ENCODE assay signal across 18 cellular contexts in genomic region chr19:47749326-47749725, GRCh38. TPM values are rescaled to one million over a fixed set of nuclear protein-coding genes. Genes with fewer than 3 reads are reported as not detected.
A peak's percentile ranks its signal among the peaks of the same experiment; 100 is the strongest.
DNase-seq lines count a peak whose midpoint lies in the region; ATAC-seq, FAIRE-seq and TF ChIP-seq lines count a peak whose summit lies in the region.
"Had no signal": no experiment of that assay in that cellular context is flagged by ENCODE, and none has a peak within 500 bp of the region (broad histone marks: within the 10 kb centered on the region; RNA-seq: fewer than 3 reads in every experiment).

No MANE protein-coding gene starts in this region.

- intact Hi-C loops in HepG2 (cut with micrococcal nuclease; ENCODE audit: unreplicated experiment) (no loop called here), right lobe of liver (cut with DNase I) (no loop called here), OCI-LY7 (cut with micrococcal nuclease; ENCODE audit: unreplicated experiment) (no loop called here), left colon (cut with DNase I, micrococcal nuclease) (no loop called here)

- H2BK12ac ChIP-seq in H1 (ENCODE audit: low read depth, low read length), result no peak overlapping the region

- H3K23me2 ChIP-seq in H1 (ENCODE audit: low read depth, low read length), result peaks cover 2% of the 10 kb centered on the region; the same call in 1 of the 2 replicates

- H3K36me3 ChIP-seq in HepG2 (replicated peaks in 1 of 2; ENCODE audit: control insufficient read depth in 1 of 2, insufficient read depth in 2 of 2, low read length in 2 of 2), result peaks cover 32 to 64% of the 10 kb centered on the region in 2 experiments
- H3K36me3 ChIP-seq in right lobe of liver, result peaks cover 0 to 55% (median 39%) of the 10 kb centered on the region in 4 donors
- H3K36me3 ChIP-seq in OCI-LY7 (ENCODE audit: insufficient read depth, low read length), result peaks cover 76% of the 10 kb centered on the region
- peaks cover 39 to 69% (median 63%) of the 10 kb centered on the region in 4 experiments for H3K36me3 ChIP-seq in H1 (ENCODE audit: control insufficient read depth in 2 of 4, insufficient read depth in 4 of 4, low read length in 3 of 4)
- H3K36me3 ChIP-seq: uterus had no signal

- H3K79me2 ChIP-seq in HepG2 (ENCODE audit: insufficient read depth, low read length) (peaks cover 25% of the 10 kb centered on the region), OCI-LY7 (ENCODE audit: insufficient read depth, low read depth, low read length) (peaks cover 35% of the 10 kb centered on the region), H1 (ENCODE audit: control insufficient read depth in 1 of 2, insufficient read depth in 2 of 2, low read length in 2 of 2) (peaks cover 3 to 37% of the 10 kb centered on the region in 2 experiments; a peak in 3 of 4 replicates)

- H3K4me1 ChIP-seq in HepG2 (ENCODE audit: insufficient read depth, low read length) (peaks cover 43% of the 10 kb centered on the region), right lobe of liver (peaks cover 0 to 19% (median 7%) of the 10 kb centered on the region in 4 donors), OCI-LY7 (ENCODE audit: insufficient read depth, low read length, poor library complexity, severe bottlenecking) (peaks cover 42% of the 10 kb centered on the region), H1 (replicated peaks in 1 of 4; ENCODE audit: control insufficient read depth in 3 of 4, insufficient read depth in 4 of 4, low read length in 3 of 4) (peaks cover 0 to 6% (median 0%) of the 10 kb centered on the region in 4 experiments; a peak in 3 of 7 replicates)

- H3K4me2 ChIP-seq in HepG2 (ENCODE audit: low read depth, low read length) (0 out of 2 replicates have a peak overlapping the region, but pooled peaks have one; percentile 8), OCI-LY7 (ENCODE audit: low read length) (peak overlapping the region; percentile 66), H1 (ENCODE audit: insufficient read depth in 1 of 2, low read depth in 2 of 2, low read length in 2 of 2) (no peak overlapping the region)

- no peak for DNase-seq in HepG2 (ENCODE audit: low spot score)
- no peak for DNase-seq in right lobe of liver
- peak; percentile 81 for DNase-seq in OCI-LY7 (ENCODE audit: low spot score)
- no peak for DNase-seq in H1 (ENCODE audit: low read depth in 1 of 2, low spot score in 2 of 2)
- no peak for DNase-seq in activated CD8-positive, alpha-beta memory T cell treated with anti-CD3 and anti-CD28 coated beads for 24 hours
- DNase-seq in left colon, result no peak
- DNase-seq: NCI-H1694 treated with DMSO at 0.1 percent for 48 hours, NCI-H510A treated with DMSO at 0.1 percent for 48 hours, pancreas, PC-3, uterus had no signal

- H2AFZ ChIP-seq in HepG2 (ENCODE audit: low read length) (no peak overlapping the region), OCI-LY7 (ENCODE audit: low read length) (no peak overlapping the region), H1 (ENCODE audit: low read length) (no peak overlapping the region)

- in situ Hi-C loops in HepG2 (cut with HindIII; ENCODE audit: extremely low pct_ligation_motif_present, low pct_unique_long_range_greater_than_20kb), result no loop called here

- TF ChIP-seq RAD21 in HepG2 (CRISPR knock-in tag; IDR thresholded peaks at IDR 0.05) (no peak), H1 (IDR thresholded peaks at IDR 0.05 in 1 of 2, conservative IDR thresholded peaks at IDR 0.05 in 1 of 2; ENCODE audit: low read depth in 2 of 2, low read length in 2 of 2) (no peak)

- H3K4me3 ChIP-seq in HepG2 (replicated peaks in 1 of 3; ENCODE audit: insufficient read depth in 1 of 3, low read depth in 2 of 3, low read length in 3 of 3) (no peak overlapping the region), right lobe of liver (no peak overlapping the region), OCI-LY7 (ENCODE audit: low read depth, low read length, poor library complexity, severe bottlenecking) (peak overlapping the region; percentile 48), H1 (ENCODE audit: extremely low read depth in 1 of 4, insufficient read depth in 2 of 4, low read depth in 3 of 4, low read length in 4 of 4) (no peak overlapping the region)
- H3K4me3 ChIP-seq: pancreas, SK-N-MC, uterus had no signal

- FAIRE-seq in HepG2 (lab: Jason Lieb, UNC) (no peak), H1 (lab: Jason Lieb, UNC) (no peak)
- FAIRE-seq: pancreas, TTC549 had no signal

- no peaks in the 10 kb centered on the region for H3K27me3 ChIP-seq in HepG2 (ENCODE audit: control insufficient read depth in 1 of 2, insufficient read depth in 2 of 2, low read length in 2 of 2)
- H3K27me3 ChIP-seq in right lobe of liver, result no peaks in the 10 kb centered on the region
- H3K27me3 ChIP-seq in H1 (replicated peaks in 1 of 4; ENCODE audit: control insufficient read depth in 3 of 4, extremely low read depth in 1 of 4, insufficient read depth in 3 of 4, low read length in 3 of 4), result no peaks in the 10 kb centered on the region
- H3K27me3 ChIP-seq: pancreas, uterus had no signal

- TF ChIP-seq EP300 in HepG2 (IDR thresholded peaks at IDR 0.05; ENCODE audit: low read depth in 2 of 2, low read length in 2 of 2), result no peak
- TF ChIP-seq EP300 in HepG2 (CRISPR knock-in tag; IDR thresholded peaks at IDR 0.05; ENCODE audit: borderline replicate concordance), result no peak
- TF ChIP-seq EP300 in H1 (IDR thresholded peaks at IDR 0.05; ENCODE audit: borderline replicate concordance in 1 of 2, low read depth in 2 of 2, low read length in 2 of 2), result no peak

- no peak overlapping the region for H4K8ac ChIP-seq in H1 (ENCODE audit: extremely low read depth, insufficient read depth, low read length)

- no peak overlapping the region for H2BK20ac ChIP-seq in H1 (ENCODE audit: low read length)

- H4K5ac ChIP-seq in H1 (ENCODE audit: insufficient read length, low read depth, low read length), result no peak overlapping the region

- TF ChIP-seq CTCF in HepG2 (CRISPR knock-in tag; IDR thresholded peaks at IDR 0.05) (no peak), right lobe of liver (IDR thresholded peaks at IDR 0.05) (no peak), OCI-LY7 (conservative IDR thresholded peaks at IDR 0.05; ENCODE audit: low read length) (no peak), H1 (IDR thresholded peaks at IDR 0.05; ENCODE audit: control extremely low read depth in 1 of 3, insufficient read depth in 1 of 3, low read depth in 1 of 3, low read length in 3 of 3) (no peak)

- no peak overlapping the region for H3K4ac ChIP-seq in H1 (replicated peaks; ENCODE audit: insufficient read length, low read depth, low read length)

- no peak overlapping the region for H3K56ac ChIP-seq in H1 (replicated peaks; ENCODE audit: insufficient read length, low read depth, low read length)

- H2AK5ac ChIP-seq in H1 (ENCODE audit: low read depth, low read length), result no peak overlapping the region

- no peak for ATAC-seq in HepG2
- ATAC-seq in right lobe of liver, result no peak
- no peak for ATAC-seq in HG02970 (IDR thresholded peaks at IDR 0.05; ENCODE audit: low FRiP score, unreplicated experiment)
- no peak for ATAC-seq in HG03565 (IDR thresholded peaks at IDR 0.05; ENCODE audit: unreplicated experiment)
- no peak for ATAC-seq in left colon
- ATAC-seq: pancreas, PC-3 had no signal

- no peak overlapping the region for H3K14ac ChIP-seq in H1 (ENCODE audit: insufficient read length)

- CTCF ChIA-PET in HepG2 (lab: Yijun Ruan, JAX; ENCODE audit: low intra/inter-chr PET ratio, low total read pairs), result no interaction called here
- CTCF ChIA-PET in OCI-LY7 (lab: Charles Lee; ENCODE audit: unreplicated experiment), result no interaction called here
- CTCF ChIA-PET in H1 (lab: Charles Lee; ENCODE audit: partially characterized antibody), result interaction anchor here (0.7 to 3.5 kb wide), 2 partner anchors 16 to 37 kb away, joined by 3 to 13 read pairs; no protein-coding TSS in a partner anchor

- H2BK5ac ChIP-seq in H1 (ENCODE audit: low read depth, low read length), result no peak overlapping the region

- no peak overlapping the region for H4K91ac ChIP-seq in H1 (replicated peaks; ENCODE audit: insufficient read length, low read length)

- BruUV-seq in HepG2 (replicated peaks; lab: Mats Ljungman, UMichigan), result TSS peak; percentile 14
- BruUV-seq in OCI-LY7 (replicated peaks; lab: Mats Ljungman, UMichigan), result no TSS peak

- H3K79me1 ChIP-seq in H1 (ENCODE audit: low read depth, low read length), result peaks cover 10% of the 10 kb centered on the region; the same call in 1 of the 2 replicates

- no peak overlapping the region for H3K23ac ChIP-seq in H1 (ENCODE audit: insufficient read length)

- H3K27ac ChIP-seq in HepG2 (ENCODE audit: extremely low read length, insufficient read depth, low read length) (no peak overlapping the region), right lobe of liver (no peak overlapping the region), OCI-LY7 (ENCODE audit: low read depth, low read length, poor library complexity, severe bottlenecking) (peak overlapping the region; percentile 85), H1 (ENCODE audit: low read depth, low read length) (no peak overlapping the region)
- H3K27ac ChIP-seq: pancreas, SK-N-MC, uterus had no signal

- POLR2A ChIA-PET in HepG2 (lab: Yijun Ruan, JAX), result no interaction called here
- POLR2A ChIA-PET in OCI-LY7 (lab: Charles Lee), result interaction anchor here (0.5 kb wide), 1 partner anchor 464 kb away, joined by 3 read pairs; no protein-coding TSS in a partner anchor
- POLR2A ChIA-PET in H1 (lab: Charles Lee; ENCODE audit: partially characterized antibody), result interaction anchor here (0.8 to 11.1 kb wide), 6 partner anchors 8 to 40 kb away, joined by 3 to 204 read pairs (median 4); partner anchors contain the start of gene SELENOW

- peaks cover 9% of the 10 kb centered on the region; the same call in 1 of the 2 replicates for H4K20me1 ChIP-seq in HepG2 (ENCODE audit: insufficient read depth, low read length)
- no peaks in the 10 kb centered on the region for H4K20me1 ChIP-seq in OCI-LY7 (ENCODE audit: insufficient read depth, low read length)
- H4K20me1 ChIP-seq in H1 (replicated peaks in 1 of 2; ENCODE audit: control insufficient read depth in 1 of 2, insufficient read depth in 2 of 2, low read length in 2 of 2), result peaks cover 8 to 12% of the 10 kb centered on the region in 2 experiments

- no peak overlapping the region for H2BK120ac ChIP-seq in H1 (replicated peaks; ENCODE audit: low read depth, low read length)

- TF ChIP-seq POLR2A in HepG2 (IDR thresholded peaks at IDR 0.05; ENCODE audit: insufficient read depth in 1 of 2, low read depth in 2 of 2, low read length in 2 of 2) (no peak), right lobe of liver (IDR thresholded peaks at IDR 0.05) (no peak), H1 (IDR thresholded peaks at IDR 0.05; ENCODE audit: control extremely low read depth in 1 of 2, low read depth in 2 of 2, low read length in 2 of 2) (0 out of 3 replicates have a peak, but pooled peaks of 1 of the 2 experiments have one; percentile 20)

- WGBS in HepG2 (ENCODE audit: low lambda C conversion rate), result 96% methylated on average over 3 of the region's 3 CpGs
- WGBS in right lobe of liver (ENCODE audit: insufficient coverage, low coverage, low lambda C conversion rate, missing lambda C conversion rate), result 80% methylated on average over 2 of the region's 3 CpGs
- WGBS in H1 (ENCODE audit: extremely low coverage in 1 of 2, insufficient coverage in 1 of 2, insufficient read length in 1 of 2, insufficient replicate concordance in 2 of 2, low coverage in 1 of 2, low lambda C conversion rate in 2 of 2, missing lambda C conversion rate in 1 of 2), 2 experiments, result 96% methylated on average over 3 of the region's 3 CpGs; no CpG with 5 or more reads in 1 of the 2 experiments

- no peak overlapping the region for H3K18ac ChIP-seq in H1 (ENCODE audit: extremely low read depth, low read length)

- H3K9me3 ChIP-seq in HepG2 (ENCODE audit: low read length) (no peaks in the 10 kb centered on the region), right lobe of liver (no peaks in the 10 kb centered on the region), OCI-LY7 (ENCODE audit: low read length) (no peaks in the 10 kb centered on the region), H1 (ENCODE audit: insufficient read depth in 2 of 2, low read depth in 1 of 2, low read length in 1 of 2) (no peaks in the 10 kb centered on the region)
- H3K9me3 ChIP-seq: pancreas, uterus had no signal

- H2BK15ac ChIP-seq in H1 (ENCODE audit: low read length), result no peak overlapping the region

- H3K9me2 ChIP-seq in OCI-LY7 (ENCODE audit: insufficient read depth, low read length), result no peaks in the 10 kb centered on the region

- H3K9ac ChIP-seq in HepG2 (ENCODE audit: insufficient read depth, low read depth, low read length) (no peak overlapping the region), H1 (replicated peaks in 1 of 4; ENCODE audit: extremely low read depth in 1 of 4, low read depth in 3 of 4, low read length in 3 of 4) (no peak overlapping the region; a peak in 3 of 7 replicates)

RNA-seq across cellular contexts. Expression of gene NOP53, which starts 4.0 kb away (rescaled TPM):
- total RNA-seq in HepG2 (2016; rRNA removed; fragmentation: Illumina TruSeq; extraction: Trizol) (44.2 and 53.9 TPM in 2 replicates), right lobe of liver (100 to 1,000 TPM in 1 of 6 experiments, 10 to 100 TPM in 5; 73.6 to 105 (median 79.4) TPM), OCI-LY7 (2022) (212 and 302 TPM in 2 replicates), left colon (100 to 1,000 TPM; 260 to 285 TPM)
- total RNA-seq in HepG2 (2016; cell fraction: cytosol; rRNA removed; fragmentation: Illumina TruSeq; extraction: Trizol; ENCODE audit: low read depth), result 107 and 126 TPM in 2 replicates
- 45.6 and 56.7 TPM in 2 replicates for total RNA-seq in HepG2 (2016; cell fraction: insoluble cytoplasmic fraction; rRNA removed; fragmentation: Illumina TruSeq; extraction: Trizol)
- 135 and 149 TPM in 2 replicates for total RNA-seq in HepG2 (2016; cell fraction: membrane; rRNA removed; fragmentation: Illumina TruSeq; extraction: Trizol)
- 47.1 and 55.4 TPM in 2 replicates for total RNA-seq in HepG2 (2016; cell fraction: nucleus; rRNA removed; fragmentation: Illumina TruSeq; extraction: Trizol)
- polyA plus RNA-seq in HepG2 (2011; rRNA removed) (137 and 141 TPM in 2 replicates), H1 (2011; rRNA removed) (107 and 220 TPM in 2 replicates)
- polyA plus RNA-seq in HepG2 (2011; cell fraction: cytosol; rRNA removed), result 112 and 146 TPM in 2 replicates
- 144 and 157 TPM in 2 replicates for polyA plus RNA-seq in HepG2 (2011; cell fraction: nucleus; rRNA removed)
- polyA plus RNA-seq in HepG2 (2012), result 184 and 186 TPM in 2 replicates
- polyA plus RNA-seq in HepG2 (2016; cell fraction: cytosol; fragmentation: Illumina TruSeq; extraction: Trizol; ENCODE audit: low read depth), result 140 and 165 TPM in 2 replicates
- 95.8 and 96.6 TPM in 2 replicates for polyA plus RNA-seq in HepG2 (2016; cell fraction: insoluble cytoplasmic fraction; fragmentation: Illumina TruSeq; extraction: Trizol; ENCODE audit: low read depth)
- 223 and 257 TPM in 2 replicates for polyA plus RNA-seq in HepG2 (2016; cell fraction: membrane; fragmentation: Illumina TruSeq; extraction: Trizol; ENCODE audit: low read depth)
- 129 and 142 TPM in 2 replicates for polyA plus RNA-seq in HepG2 (2016; cell fraction: nucleus; fragmentation: Illumina TruSeq; extraction: Trizol; ENCODE audit: insufficient read depth, low read depth)
- polyA minus RNA-seq in HepG2 (2011; rRNA and poly(A)+ RNA removed; ENCODE audit: low replicate concordance), result 51.2 and 58.9 TPM in 2 replicates
- 55.2 and 56.4 TPM in 2 replicates for polyA minus RNA-seq in HepG2 (2011; cell fraction: cytosol; rRNA and poly(A)+ RNA removed)
- polyA minus RNA-seq in HepG2 (2011; cell fraction: nucleus; rRNA and poly(A)+ RNA removed), result 36.2 and 36.4 TPM in 2 replicates
- total RNA-seq in OCI-LY7 (2014; rRNA removed; shearing (Covaris generic)), result 282 and 296 TPM in 2 replicates
- total RNA-seq in H1 (2021; fragmentation: NEBNext Ultra II Directional; extraction: Animal tissue kit (Norgen Biotek cat#: 25700)), result 245 and 262 TPM in 2 replicates
- 290 TPM for polyA plus RNA-seq in H1 (2011; cell fraction: cytosol; rRNA removed)
- polyA plus RNA-seq in H1 (2011; cell fraction: nucleus; rRNA removed), result 223 TPM
- 377 to 540 TPM (median 444 TPM) in 4 replicates for polyA plus RNA-seq in H1 (2012, experiment 1 of 2)
- polyA plus RNA-seq in H1 (2012, experiment 2 of 2), result 373 TPM
- polyA plus RNA-seq in H1 (2013, experiment 1 of 2), result 261 TPM
- 273 TPM for polyA plus RNA-seq in H1 (2013, experiment 2 of 2)
- polyA minus RNA-seq in H1 (2011; rRNA and poly(A)+ RNA removed), result 54.9 and 63.7 TPM in 2 replicates
- polyA minus RNA-seq in H1 (2011; cell fraction: cytosol; rRNA and poly(A)+ RNA removed), result 173 TPM
- polyA minus RNA-seq in H1 (2011; cell fraction: nucleus; rRNA and poly(A)+ RNA removed), result 99.3 TPM

RNA-seq across cellular contexts. Expression of gene SELENOW, which starts 29.2 kb away (rescaled TPM):
- total RNA-seq in HepG2 (2016; rRNA removed; fragmentation: Illumina TruSeq; extraction: Trizol) (57.0 and 64.7 TPM in 2 replicates), right lobe of liver (100 to 1,000 TPM in 3 of 6 experiments, 10 to 100 TPM in 3; 46.4 to 141 (median 83.0) TPM), OCI-LY7 (2022) (29.9 and 31.2 TPM in 2 replicates), left colon (100 to 1,000 TPM; 274 to 323 TPM)
- 415 and 416 TPM in 2 replicates for total RNA-seq in HepG2 (2016; cell fraction: cytosol; rRNA removed; fragmentation: Illumina TruSeq; extraction: Trizol; ENCODE audit: low read depth)
- total RNA-seq in HepG2 (2016; cell fraction: insoluble cytoplasmic fraction; rRNA removed; fragmentation: Illumina TruSeq; extraction: Trizol), result 46.9 and 63.2 TPM in 2 replicates
- total RNA-seq in HepG2 (2016; cell fraction: membrane; rRNA removed; fragmentation: Illumina TruSeq; extraction: Trizol), result 235 and 276 TPM in 2 replicates
- total RNA-seq in HepG2 (2016; cell fraction: nucleus; rRNA removed; fragmentation: Illumina TruSeq; extraction: Trizol), result 28.8 and 32.2 TPM in 2 replicates
- polyA plus RNA-seq in HepG2 (2011; rRNA removed) (50.3 and 55.8 TPM in 2 replicates), H1 (2011; rRNA removed) (588 and 709 TPM in 2 replicates)
- 52.1 and 56.8 TPM in 2 replicates for polyA plus RNA-seq in HepG2 (2011; cell fraction: cytosol; rRNA removed)
- polyA plus RNA-seq in HepG2 (2011; cell fraction: nucleus; rRNA removed), result 41.3 and 52.2 TPM in 2 replicates
- 14.6 and 20.9 TPM in 2 replicates for polyA plus RNA-seq in HepG2 (2012)
- 421 and 463 TPM in 2 replicates for polyA plus RNA-seq in HepG2 (2016; cell fraction: cytosol; fragmentation: Illumina TruSeq; extraction: Trizol; ENCODE audit: low read depth)
- polyA plus RNA-seq in HepG2 (2016; cell fraction: insoluble cytoplasmic fraction; fragmentation: Illumina TruSeq; extraction: Trizol; ENCODE audit: low read depth), result 46.3 and 48.2 TPM in 2 replicates
- polyA plus RNA-seq in HepG2 (2016; cell fraction: membrane; fragmentation: Illumina TruSeq; extraction: Trizol; ENCODE audit: low read depth), result 226 and 236 TPM in 2 replicates
- 54.1 and 65.0 TPM in 2 replicates for polyA plus RNA-seq in HepG2 (2016; cell fraction: nucleus; fragmentation: Illumina TruSeq; extraction: Trizol; ENCODE audit: insufficient read depth, low read depth)
- 20.3 and 61.1 TPM in 2 replicates for polyA minus RNA-seq in HepG2 (2011; rRNA and poly(A)+ RNA removed; ENCODE audit: low replicate concordance)
- 7.8 and 8.5 TPM in 2 replicates for polyA minus RNA-seq in HepG2 (2011; cell fraction: cytosol; rRNA and poly(A)+ RNA removed)
- polyA minus RNA-seq in HepG2 (2011; cell fraction: nucleus; rRNA and poly(A)+ RNA removed), result 7.5 and 10.1 TPM in 2 replicates
- 83.1 and 95.5 TPM in 2 replicates for total RNA-seq in OCI-LY7 (2014; rRNA removed; shearing (Covaris generic))
- 361 and 371 TPM in 2 replicates for total RNA-seq in H1 (2021; fragmentation: NEBNext Ultra II Directional; extraction: Animal tissue kit (Norgen Biotek cat#: 25700))
- 652 TPM for polyA plus RNA-seq in H1 (2011; cell fraction: cytosol; rRNA removed)
- 471 TPM for polyA plus RNA-seq in H1 (2011; cell fraction: nucleus; rRNA removed)
- 211 to 357 TPM (median 346 TPM) in 4 replicates for polyA plus RNA-seq in H1 (2012, experiment 1 of 2)
- polyA plus RNA-seq in H1 (2012, experiment 2 of 2), result 655 TPM
- polyA plus RNA-seq in H1 (2013, experiment 1 of 2), result 479 TPM
- 488 TPM for polyA plus RNA-seq in H1 (2013, experiment 2 of 2)
- polyA minus RNA-seq in H1 (2011; rRNA and poly(A)+ RNA removed), result 94.3 and 112 TPM in 2 replicates
- 88.6 TPM for polyA minus RNA-seq in H1 (2011; cell fraction: cytosol; rRNA and poly(A)+ RNA removed)
- polyA minus RNA-seq in H1 (2011; cell fraction: nucleus; rRNA and poly(A)+ RNA removed), result 76.1 TPM

RNA-seq across cellular contexts. Expression of gene EHD2, which starts 36.1 kb away (rescaled TPM):
- 0.08 and 0.09 TPM in 2 replicates for total RNA-seq in HepG2 (2016; rRNA removed; fragmentation: Illumina TruSeq; extraction: Trizol)
- total RNA-seq in HepG2 (2016; cell fraction: cytosol; rRNA removed; fragmentation: Illumina TruSeq; extraction: Trizol; ENCODE audit: low read depth), result not detected in 2 replicates
- not detected in 2 replicates for total RNA-seq in HepG2 (2016; cell fraction: insoluble cytoplasmic fraction; rRNA removed; fragmentation: Illumina TruSeq; extraction: Trizol)
- total RNA-seq in HepG2 (2016; cell fraction: membrane; rRNA removed; fragmentation: Illumina TruSeq; extraction: Trizol), result not detected in 2 replicates
- not detected in 2 replicates for total RNA-seq in HepG2 (2016; cell fraction: nucleus; rRNA removed; fragmentation: Illumina TruSeq; extraction: Trizol)
- 0.28 and 0.33 TPM in 2 replicates for polyA plus RNA-seq in HepG2 (2011; rRNA removed)
- 0.25 and 0.33 TPM in 2 replicates for polyA plus RNA-seq in HepG2 (2011; cell fraction: cytosol; rRNA removed)
- 1.2 and 1.3 TPM in 2 replicates for polyA plus RNA-seq in HepG2 (2011; cell fraction: nucleus; rRNA removed)
- polyA plus RNA-seq in HepG2 (2012), result 0.37 and 0.80 TPM in 2 replicates
- polyA plus RNA-seq in HepG2 (2016; cell fraction: cytosol; fragmentation: Illumina TruSeq; extraction: Trizol; ENCODE audit: low read depth), result not detected in 2 replicates
- 0.05 TPM in 1 of 2 replicates, not detected in the other for polyA plus RNA-seq in HepG2 (2016; cell fraction: insoluble cytoplasmic fraction; fragmentation: Illumina TruSeq; extraction: Trizol; ENCODE audit: low read depth)
- not detected in 2 replicates for polyA plus RNA-seq in HepG2 (2016; cell fraction: membrane; fragmentation: Illumina TruSeq; extraction: Trizol; ENCODE audit: low read depth)
- not detected in 2 replicates for polyA plus RNA-seq in HepG2 (2016; cell fraction: nucleus; fragmentation: Illumina TruSeq; extraction: Trizol; ENCODE audit: insufficient read depth, low read depth)
- polyA minus RNA-seq in HepG2 (2011; rRNA and poly(A)+ RNA removed; ENCODE audit: low replicate concordance), result 0.46 and 5.6 TPM in 2 replicates
- 0.53 and 1.3 TPM in 2 replicates for polyA minus RNA-seq in HepG2 (2011; cell fraction: cytosol; rRNA and poly(A)+ RNA removed)
- polyA minus RNA-seq in HepG2 (2011; cell fraction: nucleus; rRNA and poly(A)+ RNA removed), result 0.26 and 0.87 TPM in 2 replicates
- total RNA-seq in right lobe of liver, result 10 to 100 TPM in 3 of 6 experiments, 1 to 10 TPM in 3; 3.6 to 20.2 (median 12.8) TPM
- total RNA-seq in OCI-LY7 (2014; rRNA removed; shearing (Covaris generic)), result not detected in 2 replicates
- not detected in 2 replicates for total RNA-seq in OCI-LY7 (2022)
- total RNA-seq in H1 (2021; fragmentation: NEBNext Ultra II Directional; extraction: Animal tissue kit (Norgen Biotek cat#: 25700)), result 13.0 and 14.3 TPM in 2 replicates
- 4.5 and 12.4 TPM in 2 replicates for polyA plus RNA-seq in H1 (2011; rRNA removed)
- polyA plus RNA-seq in H1 (2011; cell fraction: cytosol; rRNA removed), result 4.1 TPM
- 5.8 TPM for polyA plus RNA-seq in H1 (2011; cell fraction: nucleus; rRNA removed)
- 9.5 to 14.8 TPM (median 12.7 TPM) in 4 replicates for polyA plus RNA-seq in H1 (2012, experiment 1 of 2)
- 12.0 TPM for polyA plus RNA-seq in H1 (2012, experiment 2 of 2)
- polyA plus RNA-seq in H1 (2013, experiment 1 of 2), result 9.9 TPM
- polyA plus RNA-seq in H1 (2013, experiment 2 of 2), result 9.4 TPM
- 4.0 and 4.8 TPM in 2 replicates for polyA minus RNA-seq in H1 (2011; rRNA and poly(A)+ RNA removed)
- 10.6 TPM for polyA minus RNA-seq in H1 (2011; cell fraction: cytosol; rRNA and poly(A)+ RNA removed)
- polyA minus RNA-seq in H1 (2011; cell fraction: nucleus; rRNA and poly(A)+ RNA removed), result 5.7 TPM
- total RNA-seq in left colon, result 10 to 100 TPM in 1 of 2 donors, 1 to 10 TPM in 1; 9.6 to 29.6 TPM

RNA-seq across cellular contexts. Expression of gene TPRX1, which starts 55.0 kb away (rescaled TPM):
- not detected in 2 replicates for total RNA-seq in HepG2 (2016; rRNA removed; fragmentation: Illumina TruSeq; extraction: Trizol)
- total RNA-seq in HepG2 (2016; cell fraction: cytosol; rRNA removed; fragmentation: Illumina TruSeq; extraction: Trizol; ENCODE audit: low read depth), result not detected in 2 replicates
- not detected in 2 replicates for total RNA-seq in HepG2 (2016; cell fraction: insoluble cytoplasmic fraction; rRNA removed; fragmentation: Illumina TruSeq; extraction: Trizol)
- not detected in 2 replicates for total RNA-seq in HepG2 (2016; cell fraction: membrane; rRNA removed; fragmentation: Illumina TruSeq; extraction: Trizol)
- not detected in 2 replicates for total RNA-seq in HepG2 (2016; cell fraction: nucleus; rRNA removed; fragmentation: Illumina TruSeq; extraction: Trizol)
- not detected in 2 replicates for polyA plus RNA-seq in HepG2 (2011; rRNA removed)
- not detected in 2 replicates for polyA plus RNA-seq in HepG2 (2011; cell fraction: cytosol; rRNA removed)
- not detected in 2 replicates for polyA plus RNA-seq in HepG2 (2011; cell fraction: nucleus; rRNA removed)
- not detected in 2 replicates for polyA plus RNA-seq in HepG2 (2012)
- not detected in 2 replicates for polyA plus RNA-seq in HepG2 (2016; cell fraction: cytosol; fragmentation: Illumina TruSeq; extraction: Trizol; ENCODE audit: low read depth)
- not detected in 2 replicates for polyA plus RNA-seq in HepG2 (2016; cell fraction: insoluble cytoplasmic fraction; fragmentation: Illumina TruSeq; extraction: Trizol; ENCODE audit: low read depth)
- polyA plus RNA-seq in HepG2 (2016; cell fraction: membrane; fragmentation: Illumina TruSeq; extraction: Trizol; ENCODE audit: low read depth), result not detected in 2 replicates
- polyA plus RNA-seq in HepG2 (2016; cell fraction: nucleus; fragmentation: Illumina TruSeq; extraction: Trizol; ENCODE audit: insufficient read depth, low read depth), result not detected in 2 replicates
- not detected in 2 replicates for polyA minus RNA-seq in HepG2 (2011; rRNA and poly(A)+ RNA removed; ENCODE audit: low replicate concordance)
- not detected in 2 replicates for polyA minus RNA-seq in HepG2 (2011; cell fraction: cytosol; rRNA and poly(A)+ RNA removed)
- polyA minus RNA-seq in HepG2 (2011; cell fraction: nucleus; rRNA and poly(A)+ RNA removed), result not detected in 2 replicates
- not detected for total RNA-seq in right lobe of liver
- not detected in 2 replicates for total RNA-seq in OCI-LY7 (2014; rRNA removed; shearing (Covaris generic))
- total RNA-seq in OCI-LY7 (2022), result not detected in 2 replicates
- total RNA-seq in H1 (2021; fragmentation: NEBNext Ultra II Directional; extraction: Animal tissue kit (Norgen Biotek cat#: 25700)), result not detected in 2 replicates
- polyA plus RNA-seq in H1 (2011; rRNA removed), result 0.03 and 0.05 TPM in 2 replicates
- polyA plus RNA-seq in H1 (2011; cell fraction: cytosol; rRNA removed), result not detected
- polyA plus RNA-seq in H1 (2011; cell fraction: nucleus; rRNA removed), result not detected
- polyA plus RNA-seq in H1 (2012, experiment 1 of 2), result not detected in 4 replicates
- polyA plus RNA-seq in H1 (2012, experiment 2 of 2), result not detected
- polyA plus RNA-seq in H1 (2013, experiment 1 of 2), result 0.04 TPM
- 0.04 TPM for polyA plus RNA-seq in H1 (2013, experiment 2 of 2)
- not detected in 2 replicates for polyA minus RNA-seq in H1 (2011; rRNA and poly(A)+ RNA removed)
- not detected for polyA minus RNA-seq in H1 (2011; cell fraction: cytosol; rRNA and poly(A)+ RNA removed)
- polyA minus RNA-seq in H1 (2011; cell fraction: nucleus; rRNA and poly(A)+ RNA removed), result not detected
- not detected for total RNA-seq in left colon
- total RNA-seq: cerebellum, mononuclear cell, pancreas, PC-3, skeletal muscle tissue, uterus had no signal
- polyA plus RNA-seq: pancreas had no signal

Comparison
In these comparisons a context has a peak if more than half of its experiments do, and no peak if none do; other contexts are left out.
1. RNA of gene EHD2, which starts 36.1 kb away (total RNA-seq): 9.6 to 29.6 TPM in left colon, 3.6 to 20.2 TPM in right lobe of liver and 13.0 to 14.3 TPM in H1; 0.08 to 0.09 TPM in HepG2 and not detected in OCI-LY7; every median in the first group is over 4 times any median in the second.
2. H3K4me2 ChIP-seq: peak in HepG2 (single experiment) and OCI-LY7 (single experiment); none in H1 (0 of 2).
3. Of the 41 proteins assayed by ChIP-seq in both HepG2 and H1: peak only in HepG2: none; only in H1: POLR2AphosphoS5; in both: none; in neither: 39; mixed calls (peak in some experiments, not most) for 1.